8 cellular contexts compared by ENCODE assay signal in the genomic region with DNA sequence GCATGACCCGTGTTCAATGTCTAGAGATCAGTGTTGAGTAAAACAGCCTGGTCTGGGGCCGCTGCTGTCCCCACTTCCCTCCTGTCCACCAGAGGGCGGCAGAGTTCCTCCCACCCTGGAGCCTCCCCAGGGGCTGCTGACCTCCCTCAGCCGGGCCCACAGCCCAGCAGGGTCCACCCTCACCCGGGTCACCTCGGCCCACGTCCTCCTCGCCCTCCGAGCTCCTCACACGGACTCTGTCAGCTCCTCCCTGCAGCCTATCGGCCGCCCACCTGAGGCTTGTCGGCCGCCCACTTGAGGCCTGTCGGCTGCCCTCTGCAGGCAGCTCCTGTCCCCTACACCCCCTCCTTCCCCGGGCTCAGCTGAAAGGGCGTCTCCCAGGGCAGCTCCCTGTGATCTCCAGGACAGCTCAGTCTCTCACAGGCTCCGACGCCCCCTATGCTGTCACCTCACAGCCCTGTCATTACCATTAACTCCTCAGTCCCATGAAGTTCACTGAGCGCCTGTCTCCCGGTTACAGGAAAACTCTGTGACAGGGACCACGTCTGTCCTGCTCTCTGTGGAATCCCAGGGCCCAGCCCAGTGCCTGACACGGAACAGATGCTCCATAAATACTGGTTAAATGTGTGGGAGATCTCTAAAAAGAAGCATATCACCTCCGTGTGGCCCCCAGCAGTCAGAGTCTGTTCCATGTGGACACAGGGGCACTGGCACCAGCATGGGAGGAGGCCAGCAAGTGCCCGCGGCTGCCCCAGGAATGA. TPM values are rescaled to one million over a fixed set of nuclear protein-coding genes. Genes with fewer than 3 reads are reported as not detected.
DNase-seq lines count a peak whose midpoint lies in the region; ATAC-seq and TF ChIP-seq lines count a peak whose summit lies in the region.

No MANE protein-coding gene starts in this region.

- peak overlapping the region; percentile 23; the same call in 1 of the 2 replicates for H3K4me3 ChIP-seq in WERI-Rb-1 (ENCODE audit: low read depth, low read length)
- H3K4me3 ChIP-seq in breast epithelium = peak overlapping the region in 2 of 3 donors; percentile 33 to 55

- no peaks in the 10 kb centered on the region for H3K4me1 ChIP-seq in breast epithelium

- no peak for TF ChIP-seq POLR2A in breast epithelium (IDR thresholded peaks at IDR 0.05)

- peak; percentile 71 for TF ChIP-seq CTCF in WERI-Rb-1 (IDR thresholded peaks at IDR 0.05; ENCODE audit: low read depth, low read length)
- peak; percentile 67 to 95 (median 90) for TF ChIP-seq CTCF in breast epithelium (IDR thresholded peaks at IDR 0.05)

- H3K36me3 ChIP-seq in WERI-Rb-1 = no peaks in the 10 kb centered on the region
- no peaks in the 10 kb centered on the region for H3K36me3 ChIP-seq in breast epithelium

- H3K27me3 ChIP-seq in WERI-Rb-1 (ENCODE audit: insufficient read depth, low read depth, severe bottlenecking) = peaks cover 79% of the 10 kb centered on the region
- peaks cover 0 to 24% of the 10 kb centered on the region in 2 donors for H3K27me3 ChIP-seq in breast epithelium

- H3K9me3 ChIP-seq in WERI-Rb-1 (ENCODE audit: severe bottlenecking) (no peaks in the 10 kb centered on the region), breast epithelium (no peaks in the 10 kb centered on the region)

- H3K27ac ChIP-seq in WERI-Rb-1 (no peak overlapping the region), breast epithelium (no peak overlapping the region)

- peak; percentile 58 for DNase-seq in AG08396 (ENCODE audit: low spot score)
- DNase-seq in NCI-H2107 (lab: John Stamatoyannopoulos, UW) = peak; percentile 58
- DNase-seq in WERI-Rb-1 = peak; percentile 83
- peak in 1 of 2 donors; percentile 62 for DNase-seq in breast epithelium (ENCODE audit: low spot score in 2 of 2)
- peak; percentile 42 for DNase-seq in left kidney (ENCODE audit: low read depth, low spot score)
- peak; percentile 43 to 50 for DNase-seq in stimulated activated CD8-positive, alpha-beta memory T cell treated with anti-CD3 and anti-CD28 coated beads, Interleukin-15, amount 100 ng/mL, for 48 hours (ENCODE audit: low read depth in 2 of 2)
- no peak for DNase-seq in ureter (ENCODE audit: low spot score)

- intact Hi-C loops in breast epithelium (cut with DNase I; ENCODE audit: low total_unique reads) = no loop called here

- peak; percentile 51 for ATAC-seq in GM19324 (IDR thresholded peaks at IDR 0.05; ENCODE audit: low FRiP score, unreplicated experiment)

RNA-seq across cellular contexts. Expression of gene CEACAM5, which starts 1.5 kb away (rescaled TPM):
- total RNA-seq in breast epithelium (10 to 100 TPM in 1 of 3 donors, not detected in 2; 27.2 TPM), ureter (0.36 TPM)

RNA-seq across cellular contexts. Expression of gene CEACAM7, which starts 18.9 kb away (rescaled TPM):
- total RNA-seq in breast epithelium (10 to 100 TPM in 1 of 3 donors, under 1 TPM in 1, not detected in 1; 0.15 to 25.2 TPM), ureter (0.36 TPM)

RNA-seq across cellular contexts. Expression of gene CEACAM6, which starts 48.4 kb away (rescaled TPM):
- total RNA-seq in breast epithelium = 1 to 10 TPM in 2 of 3 donors, not detected in 1; 1.0 to 6.9 TPM
- 0.86 TPM for total RNA-seq in ureter
